In the genomic region with DNA sequence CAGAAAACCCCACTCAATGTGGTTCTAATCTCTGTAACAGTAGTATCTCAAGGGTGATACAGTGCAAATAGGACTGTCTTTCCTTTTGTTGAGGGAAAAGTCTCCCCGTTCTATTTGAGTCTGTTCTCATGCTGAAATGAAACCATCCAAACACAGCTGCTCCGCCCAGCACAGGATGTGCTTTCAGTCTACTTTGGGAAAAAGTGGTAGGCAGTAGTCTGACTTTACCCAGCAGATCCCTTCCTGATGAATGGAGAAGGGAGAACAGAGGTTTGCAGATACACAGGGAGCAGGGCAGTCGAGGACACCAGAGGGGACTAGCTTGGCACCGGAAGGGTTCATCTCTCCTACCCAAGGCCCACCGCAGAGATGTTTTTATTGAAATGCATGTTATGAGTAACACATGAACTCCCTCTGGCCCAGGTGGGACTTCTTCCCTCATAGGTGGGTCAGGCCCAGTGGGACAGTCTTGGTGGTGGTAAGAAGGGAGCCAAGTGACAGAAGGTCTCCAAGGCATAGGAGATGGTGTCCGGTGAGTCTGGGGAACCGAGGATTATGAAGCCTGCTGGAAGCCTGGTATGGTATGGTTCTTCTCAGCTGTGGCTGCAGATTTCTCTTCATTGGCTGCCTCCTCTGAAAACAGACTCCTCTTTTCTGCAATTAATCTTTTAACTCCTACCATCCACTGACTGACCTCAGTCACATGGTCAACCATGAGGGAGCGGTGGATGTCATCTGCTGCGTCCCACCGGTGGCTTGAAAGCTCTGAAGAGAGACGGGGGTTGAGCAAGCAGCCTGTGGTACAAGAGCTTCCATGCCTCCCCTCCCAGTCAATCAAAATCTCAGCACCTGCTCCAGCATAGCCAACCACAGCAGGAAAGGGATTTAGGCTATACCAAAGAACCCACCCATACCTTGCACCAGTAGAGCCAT, we compare ENCODE assay signal across 11 cellular contexts. TPM values are rescaled to one million over a fixed set of nuclear protein-coding genes. Genes with fewer than 3 reads are reported as not detected.
DNase-seq lines count a peak whose midpoint lies in the region; ATAC-seq and TF ChIP-seq lines count a peak whose summit lies in the region.
"Had no signal": no experiment of that assay in that cellular context is flagged by ENCODE, and none has a peak within 500 bp of the region (broad histone marks: within the 10 kb centered on the region; RNA-seq: fewer than 3 reads in every experiment).

No MANE protein-coding gene starts in this region.

- peak overlapping the region in 1 of 2 donors; percentile 0 for H3K4me3 Mint-ChIP-seq in activated T-cell treated with anti-CD3 and anti-CD28 coated beads, Interleukin-2, amount 50 U/mL, for 72 hours

- H3K27me3 ChIP-seq in ascending aorta (no peaks in the 10 kb centered on the region), muscle layer of duodenum (ENCODE audit: low read depth, low read length) (no peaks in the 10 kb centered on the region), tibial artery (no peaks in the 10 kb centered on the region)
- H3K27me3 ChIP-seq: pancreas had no signal

- no peak for ATAC-seq in activated T-cell treated with anti-CD3 and anti-CD28 coated beads, Interleukin-2, amount 50 U/mL, for 72 hours (replicated peaks in 1 of 2)
- no peak for ATAC-seq in GM18520 (IDR thresholded peaks at IDR 0.05; ENCODE audit: unreplicated experiment)
- ATAC-seq: pancreas had no signal

- no peaks in the 10 kb centered on the region for H3K9me3 ChIP-seq in ascending aorta
- H3K9me3 ChIP-seq in muscle layer of duodenum (ENCODE audit: control insufficient read depth in 1 of 2, low read length in 2 of 2): no peaks in the 10 kb centered on the region
- no peaks in the 10 kb centered on the region for H3K9me3 ChIP-seq in tibial artery
- H3K9me3 ChIP-seq: pancreas had no signal

- no peaks in the 10 kb centered on the region for H3K27me3 Mint-ChIP-seq in activated T-cell treated with anti-CD3 and anti-CD28 coated beads, Interleukin-2, amount 50 U/mL, for 72 hours (ENCODE audit: low read depth)

- POLR2A ChIA-PET in GM10248 (lab: Yijun Ruan, JAX): no interaction called here

- peaks cover 82% of the 10 kb centered on the region for H3K4me1 Mint-ChIP-seq in activated T-cell treated with anti-CD3 and anti-CD28 coated beads, Interleukin-2, amount 50 U/mL, for 72 hours (ENCODE audit: low read depth)

- CTCF ChIA-PET in GM10248 (lab: Yijun Ruan, JAX): interaction anchor here (1.1 to 1.9 kb wide), 2 partner anchors 85 to 177 kb away, joined by 3 to 6 read pairs; no protein-coding TSS in a partner anchor

- H3K9me3 Mint-ChIP-seq in activated T-cell treated with anti-CD3 and anti-CD28 coated beads, Interleukin-2, amount 50 U/mL, for 72 hours: no peaks in the 10 kb centered on the region

- DNase-seq in activated T-cell treated with anti-CD3 and anti-CD28 coated beads, Interleukin-2, amount 50 U/mL, for 72 hours: no peak
- DNase-seq in activated T-cell treated with anti-CD3 and anti-CD28 coated beads, Interleukin-2, amount 50 U/mL, for 1 hour: no peak
- DNase-seq in ascending aorta (ENCODE audit: low spot score in 2 of 2) (no peak), tibial artery (no peak), GM10248 (ENCODE audit: extremely low spot score) (no peak), NCI-H1417 treated with DMSO at 0.1 percent for 48 hours (lab: John Stamatoyannopoulos, UW) (no peak)
- DNase-seq: NCI-H2081 treated with DMSO at 0.1 percent for 48 hours, pancreas, RPMI8226 had no signal

- H3K36me3 Mint-ChIP-seq in activated T-cell treated with anti-CD3 and anti-CD28 coated beads, Interleukin-2, amount 50 U/mL, for 72 hours (ENCODE audit: insufficient read depth in 2 of 2): peaks cover 17 to 29% of the 10 kb centered on the region in 2 donors

- peaks cover 19 to 23% of the 10 kb centered on the region in 2 donors for H3K4me1 ChIP-seq in ascending aorta
- peaks cover 30 to 36% of the 10 kb centered on the region in 2 donors for H3K4me1 ChIP-seq in muscle layer of duodenum (ENCODE audit: control insufficient read depth in 1 of 2, insufficient read depth in 2 of 2, low read length in 2 of 2)
- H3K4me1 ChIP-seq in tibial artery: peaks cover 13 to 41% (median 30%) of the 10 kb centered on the region in 4 donors

- H3K27ac ChIP-seq in ascending aorta: peak overlapping the region; percentile 95 to 97
- peak overlapping the region; percentile 94 for H3K27ac ChIP-seq in muscle layer of duodenum (ENCODE audit: low read length)
- peak overlapping the region; percentile 93 to 99 for H3K27ac ChIP-seq in tibial artery

- H3K4me3 ChIP-seq in ascending aorta (no peak overlapping the region), muscle layer of duodenum (ENCODE audit: low read depth in 1 of 2, low read length in 2 of 2) (peak overlapping the region in 1 of 2 donors; percentile 30), tibial artery (no peak overlapping the region)
- H3K4me3 ChIP-seq: pancreas had no signal

- peak overlapping the region; percentile 27 for H3K27ac Mint-ChIP-seq in activated T-cell treated with anti-CD3 and anti-CD28 coated beads, Interleukin-2, amount 50 U/mL, for 72 hours

- H3K36me3 ChIP-seq in ascending aorta: peaks cover 17 to 20% of the 10 kb centered on the region in 2 donors
- peaks cover 23 to 28% of the 10 kb centered on the region in 2 donors for H3K36me3 ChIP-seq in muscle layer of duodenum (ENCODE audit: control insufficient read depth in 1 of 2, insufficient read depth in 2 of 2, low read length in 2 of 2)
- peaks cover 12 to 33% (median 29%) of the 10 kb centered on the region in 3 donors for H3K36me3 ChIP-seq in tibial artery

- TF ChIP-seq CTCF in ascending aorta (IDR thresholded peaks at IDR 0.05): no peak
- TF ChIP-seq CTCF in tibial artery (IDR thresholded peaks at IDR 0.05): no peak
- no peak for TF ChIP-seq CTCF in GM10248 (IDR thresholded peaks at IDR 0.05; ENCODE audit: control extremely low read depth, extremely low read depth, low read depth, missing control alignments)

- intact Hi-C loops in ascending aorta (cut with DNase I): no loop called here
- intact Hi-C loops in tibial artery (cut with DNase I; ENCODE audit: low total_unique reads): no loop called here

RNA-seq across cellular contexts. Expression of gene EIF4EBP3, which starts 3.0 kb away (rescaled TPM):
- total RNA-seq in activated T-cell treated with anti-CD3 and anti-CD28 coated beads, Interleukin-2, amount 50 U/mL, for 72 hours: 10 to 100 TPM; 14.4 to 16.8 TPM
- 4.0 TPM for total RNA-seq in ascending aorta

RNA-seq across cellular contexts. Expression of gene SRA1, which starts 6.9 kb away (rescaled TPM):
- 10 to 100 TPM; 50.8 to 61.1 TPM for total RNA-seq in activated T-cell treated with anti-CD3 and anti-CD28 coated beads, Interleukin-2, amount 50 U/mL, for 72 hours
- total RNA-seq in ascending aorta: 47.3 TPM

RNA-seq across cellular contexts. Expression of gene APBB3, which starts 14.0 kb away (rescaled TPM):
- 10 to 100 TPM; 33.8 to 38.2 TPM for total RNA-seq in activated T-cell treated with anti-CD3 and anti-CD28 coated beads, Interleukin-2, amount 50 U/mL, for 72 hours
- 47.3 TPM for total RNA-seq in ascending aorta

RNA-seq across cellular contexts. Expression of gene SLC35A4, which starts 14.2 kb away (rescaled TPM):
- total RNA-seq in activated T-cell treated with anti-CD3 and anti-CD28 coated beads, Interleukin-2, amount 50 U/mL, for 72 hours: 10 to 100 TPM; 52.7 to 69.3 TPM
- total RNA-seq in ascending aorta: 46.2 TPM
